In the genomic region with DNA sequence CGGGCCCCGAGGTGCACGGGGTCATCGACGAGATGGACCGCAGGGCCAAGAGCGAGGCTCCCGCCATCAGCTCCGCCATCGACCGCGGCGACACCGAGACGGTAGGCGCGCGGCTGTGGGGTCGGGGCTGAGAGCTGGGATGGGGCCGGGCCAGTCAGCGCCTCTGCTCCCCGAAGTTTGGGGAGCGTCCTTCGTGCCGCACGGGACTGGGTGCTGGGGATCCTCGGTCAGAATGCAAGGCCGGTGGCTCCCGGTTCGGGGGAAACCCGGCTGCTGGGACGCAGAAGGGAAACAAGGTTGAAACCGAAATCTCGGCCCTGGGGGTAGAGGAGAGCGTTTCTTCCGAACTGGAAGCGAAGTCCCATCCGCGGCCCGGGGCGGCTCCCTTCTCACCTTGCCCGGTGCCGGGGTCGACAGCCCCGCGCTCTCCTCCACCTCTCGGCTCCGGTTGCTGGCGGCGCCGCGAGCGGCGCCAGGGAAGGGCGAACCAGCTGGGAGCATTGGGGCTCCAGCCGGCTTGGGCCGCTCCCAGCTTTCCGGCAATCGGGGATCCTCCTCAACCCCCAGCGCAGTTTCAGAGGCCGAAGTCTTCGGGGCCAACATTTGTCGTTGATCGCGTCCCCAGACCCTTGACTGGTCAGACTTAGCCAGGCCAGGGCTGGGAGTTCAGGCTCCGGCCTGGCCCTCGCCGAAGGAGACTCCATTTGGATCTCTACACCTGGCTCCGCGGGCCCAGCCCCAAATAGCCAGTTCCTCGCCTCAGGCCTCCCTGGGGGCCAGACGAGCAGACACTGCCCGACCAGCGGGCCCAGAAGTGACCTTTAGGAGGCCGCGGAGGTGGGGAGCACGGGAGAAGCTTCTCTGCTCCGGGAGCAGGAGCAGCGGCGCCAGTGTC, we compare ENCODE assay signal across 1 cellular context.
TF ChIP-seq lines count a peak whose summit lies in the region.

No MANE protein-coding gene starts in this region.

TF ChIP-seq in WTC11, 78 proteins besides CTCF, POLR2A, EP300 and RAD21 (continued from another document):
- TF ChIP-seq, protein P1, sequence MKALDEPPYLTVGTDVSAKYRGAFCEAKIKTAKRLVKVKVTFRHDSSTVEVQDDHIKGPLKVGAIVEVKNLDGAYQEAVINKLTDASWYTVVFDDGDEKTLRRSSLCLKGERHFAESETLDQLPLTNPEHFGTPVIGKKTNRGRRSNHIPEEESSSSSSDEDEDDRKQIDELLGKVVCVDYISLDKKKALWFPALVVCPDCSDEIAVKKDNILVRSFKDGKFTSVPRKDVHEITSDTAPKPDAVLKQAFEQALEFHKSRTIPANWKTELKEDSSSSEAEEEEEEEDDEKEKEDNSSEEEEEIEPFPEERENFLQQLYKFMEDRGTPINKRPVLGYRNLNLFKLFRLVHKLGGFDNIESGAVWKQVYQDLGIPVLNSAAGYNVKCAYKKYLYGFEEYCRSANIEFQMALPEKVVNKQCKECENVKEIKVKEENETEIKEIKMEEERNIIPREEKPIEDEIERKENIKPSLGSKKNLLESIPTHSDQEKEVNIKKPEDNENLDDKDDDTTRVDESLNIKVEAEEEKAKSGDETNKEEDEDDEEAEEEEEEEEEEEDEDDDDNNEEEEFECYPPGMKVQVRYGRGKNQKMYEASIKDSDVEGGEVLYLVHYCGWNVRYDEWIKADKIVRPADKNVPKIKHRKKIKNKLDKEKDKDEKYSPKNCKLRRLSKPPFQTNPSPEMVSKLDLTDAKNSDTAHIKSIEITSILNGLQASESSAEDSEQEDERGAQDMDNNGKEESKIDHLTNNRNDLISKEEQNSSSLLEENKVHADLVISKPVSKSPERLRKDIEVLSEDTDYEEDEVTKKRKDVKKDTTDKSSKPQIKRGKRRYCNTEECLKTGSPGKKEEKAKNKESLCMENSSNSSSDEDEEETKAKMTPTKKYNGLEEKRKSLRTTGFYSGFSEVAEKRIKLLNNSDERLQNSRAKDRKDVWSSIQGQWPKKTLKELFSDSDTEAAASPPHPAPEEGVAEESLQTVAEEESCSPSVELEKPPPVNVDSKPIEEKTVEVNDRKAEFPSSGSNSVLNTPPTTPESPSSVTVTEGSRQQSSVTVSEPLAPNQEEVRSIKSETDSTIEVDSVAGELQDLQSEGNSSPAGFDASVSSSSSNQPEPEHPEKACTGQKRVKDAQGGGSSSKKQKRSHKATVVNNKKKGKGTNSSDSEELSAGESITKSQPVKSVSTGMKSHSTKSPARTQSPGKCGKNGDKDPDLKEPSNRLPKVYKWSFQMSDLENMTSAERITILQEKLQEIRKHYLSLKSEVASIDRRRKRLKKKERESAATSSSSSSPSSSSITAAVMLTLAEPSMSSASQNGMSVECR (CRISPR knock-in tag; IDR thresholded peaks at IDR 0.05; ENCODE audit: borderline replicate concordance): no peak
- TF ChIP-seq, protein P2, sequence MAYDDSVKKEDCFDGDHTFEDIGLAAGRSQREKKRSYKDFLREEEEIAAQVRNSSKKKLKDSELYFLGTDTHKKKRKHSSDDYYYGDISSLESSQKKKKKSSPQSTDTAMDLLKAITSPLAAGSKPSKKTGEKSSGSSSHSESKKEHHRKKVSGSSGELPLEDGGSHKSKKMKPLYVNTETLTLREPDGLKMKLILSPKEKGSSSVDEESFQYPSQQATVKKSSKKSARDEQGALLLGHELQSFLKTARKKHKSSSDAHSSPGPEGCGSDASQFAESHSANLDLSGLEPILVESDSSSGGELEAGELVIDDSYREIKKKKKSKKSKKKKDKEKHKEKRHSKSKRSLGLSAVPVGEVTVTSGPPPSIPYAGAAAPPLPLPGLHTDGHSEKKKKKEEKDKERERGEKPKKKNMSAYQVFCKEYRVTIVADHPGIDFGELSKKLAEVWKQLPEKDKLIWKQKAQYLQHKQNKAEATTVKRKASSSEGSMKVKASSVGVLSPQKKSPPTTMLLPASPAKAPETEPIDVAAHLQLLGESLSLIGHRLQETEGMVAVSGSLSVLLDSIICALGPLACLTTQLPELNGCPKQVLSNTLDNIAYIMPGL (CRISPR knock-in tag; IDR thresholded peaks at IDR 0.05): no peak
- TF ChIP-seq RELA (CRISPR knock-in tag; IDR thresholded peaks at IDR 0.05; ENCODE audit: borderline replicate concordance): no peak
- no peak for TF ChIP-seq JAZF1 (CRISPR knock-in tag; IDR thresholded peaks at IDR 0.05)
- TF ChIP-seq ESRRA (CRISPR knock-in tag; IDR thresholded peaks at IDR 0.05; ENCODE audit: borderline replicate concordance): no peak
- TF ChIP-seq TEAD4 (CRISPR knock-in tag; IDR thresholded peaks at IDR 0.05): no peak
- TF ChIP-seq, protein P3, sequence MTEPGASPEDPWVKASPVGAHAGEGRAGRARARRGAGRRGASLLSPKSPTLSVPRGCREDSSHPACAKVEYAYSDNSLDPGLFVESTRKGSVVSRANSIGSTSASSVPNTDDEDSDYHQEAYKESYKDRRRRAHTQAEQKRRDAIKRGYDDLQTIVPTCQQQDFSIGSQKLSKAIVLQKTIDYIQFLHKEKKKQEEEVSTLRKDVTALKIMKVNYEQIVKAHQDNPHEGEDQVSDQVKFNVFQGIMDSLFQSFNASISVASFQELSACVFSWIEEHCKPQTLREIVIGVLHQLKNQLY (CRISPR knock-in tag; IDR thresholded peaks at IDR 0.05): no peak
- TF ChIP-seq FOXK1 (CRISPR knock-in tag; IDR thresholded peaks at IDR 0.05): no peak
- TF ChIP-seq ZNF423 (CRISPR knock-in tag; IDR thresholded peaks at IDR 0.05): no peak
- TF ChIP-seq, protein P4, sequence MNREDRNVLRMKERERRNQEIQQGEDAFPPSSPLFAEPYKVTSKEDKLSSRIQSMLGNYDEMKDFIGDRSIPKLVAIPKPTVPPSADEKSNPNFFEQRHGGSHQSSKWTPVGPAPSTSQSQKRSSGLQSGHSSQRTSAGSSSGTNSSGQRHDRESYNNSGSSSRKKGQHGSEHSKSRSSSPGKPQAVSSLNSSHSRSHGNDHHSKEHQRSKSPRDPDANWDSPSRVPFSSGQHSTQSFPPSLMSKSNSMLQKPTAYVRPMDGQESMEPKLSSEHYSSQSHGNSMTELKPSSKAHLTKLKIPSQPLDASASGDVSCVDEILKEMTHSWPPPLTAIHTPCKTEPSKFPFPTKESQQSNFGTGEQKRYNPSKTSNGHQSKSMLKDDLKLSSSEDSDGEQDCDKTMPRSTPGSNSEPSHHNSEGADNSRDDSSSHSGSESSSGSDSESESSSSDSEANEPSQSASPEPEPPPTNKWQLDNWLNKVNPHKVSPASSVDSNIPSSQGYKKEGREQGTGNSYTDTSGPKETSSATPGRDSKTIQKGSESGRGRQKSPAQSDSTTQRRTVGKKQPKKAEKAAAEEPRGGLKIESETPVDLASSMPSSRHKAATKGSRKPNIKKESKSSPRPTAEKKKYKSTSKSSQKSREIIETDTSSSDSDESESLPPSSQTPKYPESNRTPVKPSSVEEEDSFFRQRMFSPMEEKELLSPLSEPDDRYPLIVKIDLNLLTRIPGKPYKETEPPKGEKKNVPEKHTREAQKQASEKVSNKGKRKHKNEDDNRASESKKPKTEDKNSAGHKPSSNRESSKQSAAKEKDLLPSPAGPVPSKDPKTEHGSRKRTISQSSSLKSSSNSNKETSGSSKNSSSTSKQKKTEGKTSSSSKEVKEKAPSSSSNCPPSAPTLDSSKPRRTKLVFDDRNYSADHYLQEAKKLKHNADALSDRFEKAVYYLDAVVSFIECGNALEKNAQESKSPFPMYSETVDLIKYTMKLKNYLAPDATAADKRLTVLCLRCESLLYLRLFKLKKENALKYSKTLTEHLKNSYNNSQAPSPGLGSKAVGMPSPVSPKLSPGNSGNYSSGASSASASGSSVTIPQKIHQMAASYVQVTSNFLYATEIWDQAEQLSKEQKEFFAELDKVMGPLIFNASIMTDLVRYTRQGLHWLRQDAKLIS (CRISPR knock-in tag; IDR thresholded peaks at IDR 0.05; ENCODE audit: borderline replicate concordance): no peak
- TF ChIP-seq TP53 (CRISPR knock-in tag; IDR thresholded peaks at IDR 0.05): no peak
- TF ChIP-seq, protein P5, sequence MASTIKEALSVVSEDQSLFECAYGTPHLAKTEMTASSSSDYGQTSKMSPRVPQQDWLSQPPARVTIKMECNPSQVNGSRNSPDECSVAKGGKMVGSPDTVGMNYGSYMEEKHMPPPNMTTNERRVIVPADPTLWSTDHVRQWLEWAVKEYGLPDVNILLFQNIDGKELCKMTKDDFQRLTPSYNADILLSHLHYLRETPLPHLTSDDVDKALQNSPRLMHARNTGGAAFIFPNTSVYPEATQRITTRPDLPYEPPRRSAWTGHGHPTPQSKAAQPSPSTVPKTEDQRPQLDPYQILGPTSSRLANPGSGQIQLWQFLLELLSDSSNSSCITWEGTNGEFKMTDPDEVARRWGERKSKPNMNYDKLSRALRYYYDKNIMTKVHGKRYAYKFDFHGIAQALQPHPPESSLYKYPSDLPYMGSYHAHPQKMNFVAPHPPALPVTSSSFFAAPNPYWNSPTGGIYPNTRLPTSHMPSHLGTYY (CRISPR knock-in tag; IDR thresholded peaks at IDR 0.05): no peak
